In genomic region chr5:93348231-93348630, GRCh38 we compare ENCODE assay signal across 21 cellular contexts.
DNase-seq lines count a peak whose midpoint lies in the region; ATAC-seq, FAIRE-seq and TF ChIP-seq lines count a peak whose summit lies in the region.
"Had no signal": no experiment of that assay in that cellular context is flagged by ENCODE, and none has a peak within 500 bp of the region (broad histone marks: within the 10 kb centered on the region; RNA-seq: fewer than 3 reads in every experiment).

No MANE protein-coding gene starts in this region.

- H2BK15ac ChIP-seq in H1 (ENCODE audit: low read length), result no peak overlapping the region

- no peaks in the 10 kb centered on the region for H3K27me3 Mint-ChIP-seq in endothelial cell (ENCODE audit: unreplicated experiment)

- no peak for FAIRE-seq in H1 (lab: Jason Lieb, UNC)
- FAIRE-seq: D721Med, GM12891, K562 had no signal

- no peak overlapping the region for H3K14ac ChIP-seq in H1 (ENCODE audit: insufficient read length)

- no peak overlapping the region for H3K18ac ChIP-seq in H1 (ENCODE audit: extremely low read depth, low read length)

- CTCF ChIA-PET in H1 (lab: Charles Lee; ENCODE audit: partially characterized antibody), result no interaction called here

- no peak overlapping the region for H2BK5ac ChIP-seq in H1 (ENCODE audit: low read depth, low read length)

- H3K36me3 ChIP-seq in OCI-LY3 (replicated peaks; ENCODE audit: low read depth, low read length), result no peaks in the 10 kb centered on the region
- H3K36me3 ChIP-seq in H1 (ENCODE audit: control insufficient read depth in 2 of 4, insufficient read depth in 4 of 4, low read length in 3 of 4), result no peaks in the 10 kb centered on the region
- no peaks in the 10 kb centered on the region for H3K36me3 ChIP-seq in thyroid gland

- no peak for ATAC-seq in GM21825 (IDR thresholded peaks at IDR 0.05; ENCODE audit: unreplicated experiment)
- ATAC-seq: HCT116, K562 had no signal

- no peak for TF ChIP-seq CTCF in OCI-LY3 (IDR thresholded peaks at IDR 0.05; ENCODE audit: low read depth, low read length)
- no peak for TF ChIP-seq CTCF in H1 (IDR thresholded peaks at IDR 0.05; ENCODE audit: control extremely low read depth in 1 of 3, insufficient read depth in 1 of 3, low read depth in 1 of 3, low read length in 3 of 3)
- TF ChIP-seq CTCF in thyroid gland (IDR thresholded peaks at IDR 0.05), result no peak
- no peak for TF ChIP-seq CTCF in GM20000 (IDR thresholded peaks at IDR 0.05; ENCODE audit: extremely low read depth, missing control alignments)
- no peak for TF ChIP-seq CTCF in endothelial cell (IDR thresholded peaks at IDR 0.05; ENCODE audit: unreplicated experiment)

- H3K56ac ChIP-seq in H1 (replicated peaks; ENCODE audit: insufficient read length, low read depth, low read length), result no peak overlapping the region

- 93% methylated on average over 15 of the region's 15 CpGs; no CpG with 5 or more reads in 1 of the 2 experiments for WGBS in H1 (ENCODE audit: extremely low coverage in 1 of 2, insufficient coverage in 1 of 2, insufficient read length in 1 of 2, insufficient replicate concordance in 2 of 2, low coverage in 1 of 2, low lambda C conversion rate in 2 of 2, missing lambda C conversion rate in 1 of 2), 2 experiments
- 38 to 47% methylated on average over 12 to 15 of the region's 15 CpGs for WGBS in thyroid gland, 2 donors

- no peak overlapping the region for H3K4me3 Mint-ChIP-seq in endothelial cell (ENCODE audit: unreplicated experiment)

- no peaks in the 10 kb centered on the region for H3K23me2 ChIP-seq in H1 (ENCODE audit: low read depth, low read length)

- peak overlapping the region; percentile 76 for H3K4me3 ChIP-seq in OCI-LY3 (ENCODE audit: low read length)
- no peak overlapping the region for H3K4me3 ChIP-seq in H1 (ENCODE audit: extremely low read depth in 1 of 4, insufficient read depth in 2 of 4, low read depth in 3 of 4, low read length in 4 of 4)
- H3K4me3 ChIP-seq in thyroid gland (replicated peaks in 1 of 3), result no peak overlapping the region
- H3K4me3 ChIP-seq: K562 had no signal

- H3K27ac Mint-ChIP-seq in endothelial cell (ENCODE audit: unreplicated experiment), result no peak overlapping the region

- no peaks in the 10 kb centered on the region; the same call in 1 of the 2 replicates for H4K20me1 ChIP-seq in OCI-LY3 (ENCODE audit: insufficient read depth, low read length)
- H4K20me1 ChIP-seq in H1 (replicated peaks in 1 of 2; ENCODE audit: control insufficient read depth in 1 of 2, insufficient read depth in 2 of 2, low read length in 2 of 2), result no peaks in the 10 kb centered on the region

- no peak overlapping the region for H2BK20ac ChIP-seq in H1 (ENCODE audit: low read length)

- H3K27me3 ChIP-seq in OCI-LY3 (ENCODE audit: low read depth, low read length), result peaks cover 36% of the 10 kb centered on the region
- no peaks in the 10 kb centered on the region for H3K27me3 ChIP-seq in H1 (replicated peaks in 1 of 4; ENCODE audit: control insufficient read depth in 3 of 4, extremely low read depth in 1 of 4, insufficient read depth in 3 of 4, low read length in 3 of 4)
- no peaks in the 10 kb centered on the region for H3K27me3 ChIP-seq in thyroid gland

- no peak overlapping the region for H3K23ac ChIP-seq in H1 (ENCODE audit: insufficient read length)

- no peak for TF ChIP-seq RAD21 in H1 (IDR thresholded peaks at IDR 0.05 in 1 of 2, conservative IDR thresholded peaks at IDR 0.05 in 1 of 2; ENCODE audit: low read depth in 2 of 2, low read length in 2 of 2)

- H3K4ac ChIP-seq in H1 (replicated peaks; ENCODE audit: insufficient read length, low read depth, low read length), result no peak overlapping the region

- H4K8ac ChIP-seq in H1 (ENCODE audit: extremely low read depth, insufficient read depth, low read length), result no peak overlapping the region

- TF ChIP-seq EP300 in H1 (IDR thresholded peaks at IDR 0.05; ENCODE audit: borderline replicate concordance in 1 of 2, low read depth in 2 of 2, low read length in 2 of 2), result no peak

- no peaks in the 10 kb centered on the region for H3K36me3 Mint-ChIP-seq in endothelial cell (ENCODE audit: low read depth, unreplicated experiment)

- H3K79me2 ChIP-seq in OCI-LY3 (ENCODE audit: low read length) (no peaks in the 10 kb centered on the region), H1 (ENCODE audit: control insufficient read depth in 1 of 2, insufficient read depth in 2 of 2, low read length in 2 of 2) (no peaks in the 10 kb centered on the region)

- no peaks in the 10 kb centered on the region for H3K79me1 ChIP-seq in H1 (ENCODE audit: low read depth, low read length)

- no peak overlapping the region for H2BK12ac ChIP-seq in H1 (ENCODE audit: low read depth, low read length)

- peaks cover 35% of the 10 kb centered on the region for H3K4me1 ChIP-seq in OCI-LY3 (ENCODE audit: low read length)
- H3K4me1 ChIP-seq in H1 (replicated peaks in 1 of 4; ENCODE audit: control insufficient read depth in 3 of 4, insufficient read depth in 4 of 4, low read length in 3 of 4), result no peaks in the 10 kb centered on the region; a peak in 1 of 7 replicates
- peaks cover 21 to 63% of the 10 kb centered on the region in 2 donors for H3K4me1 ChIP-seq in thyroid gland

- no peaks in the 10 kb centered on the region for H3K9me3 Mint-ChIP-seq in endothelial cell (ENCODE audit: unreplicated experiment)

- no peak overlapping the region for H4K91ac ChIP-seq in H1 (replicated peaks; ENCODE audit: insufficient read length, low read length)

- H3K9me3 ChIP-seq in OCI-LY3 (ENCODE audit: insufficient read depth, low read length) (no peaks in the 10 kb centered on the region), H1 (ENCODE audit: insufficient read depth in 2 of 2, low read depth in 1 of 2, low read length in 1 of 2) (no peaks in the 10 kb centered on the region), thyroid gland (no peaks in the 10 kb centered on the region)
- H3K9me3 ChIP-seq: SK-N-SH had no signal

- no peak overlapping the region for H2BK120ac ChIP-seq in H1 (replicated peaks; ENCODE audit: low read depth, low read length)

- no peak for TF ChIP-seq POLR2A in H1 (IDR thresholded peaks at IDR 0.05; ENCODE audit: control extremely low read depth in 1 of 2, low read depth in 2 of 2, low read length in 2 of 2)
- TF ChIP-seq POLR2A in thyroid gland (IDR thresholded peaks at IDR 0.05), result no peak

- H4K5ac ChIP-seq in H1 (ENCODE audit: insufficient read length, low read depth, low read length), result no peak overlapping the region

- H2AFZ ChIP-seq in OCI-LY3 (ENCODE audit: low read depth, low read length) (peak overlapping the region; percentile 76; the same call in 1 of the 2 replicates), H1 (ENCODE audit: low read length) (0 out of 2 replicates have a peak overlapping the region, but pooled peaks have one; percentile 41)

- intact Hi-C loops in thyroid gland (cut with DNase I), result no loop called here

- H3K9ac ChIP-seq in OCI-LY3 (ENCODE audit: low read length) (peak overlapping the region; percentile 11; the same call in 1 of the 2 replicates), H1 (replicated peaks in 1 of 4; ENCODE audit: extremely low read depth in 1 of 4, low read depth in 3 of 4, low read length in 3 of 4) (no peak overlapping the region)
- H3K9ac ChIP-seq: SK-N-SH had no signal

- no peak for DNase-seq in H1 (ENCODE audit: low read depth in 1 of 2, low spot score in 2 of 2)
- DNase-seq in myocyte (ENCODE audit: low read depth), result peak; percentile 57
- DNase-seq in thyroid gland, result peak; percentile 95
- DNase-seq in GM20000 (ENCODE audit: low spot score), result no peak
- no peak for DNase-seq in endothelial cell (ENCODE audit: low spot score)
- DNase-seq: ACHN, AML-193, NCI-H1105 treated with DMSO at 0.1 percent for 48 hours, NCI-H1694, NCI-H2081 treated with DMSO at 0.1 percent for 48 hours, NCI-H748 treated with DMSO at 0.1 percent for 48 hours, OCI-M1, SHP77 treated with DMSO at 0.1 percent for 48 hours, SK-N-SH had no signal

- H3K4me2 ChIP-seq in OCI-LY3 (ENCODE audit: low read length) (peak overlapping the region; percentile 93), H1 (ENCODE audit: insufficient read depth in 1 of 2, low read depth in 2 of 2, low read length in 2 of 2) (no peak overlapping the region)
- H3K4me2 ChIP-seq: SK-N-SH had no signal

- H3K27ac ChIP-seq in OCI-LY3 (ENCODE audit: low read length) (no peak overlapping the region), H1 (ENCODE audit: low read depth, low read length) (no peak overlapping the region), thyroid gland (peak overlapping the region in 2 of 3 donors; percentile 55 to 60)
- H3K27ac ChIP-seq: C4-2B had no signal

- POLR2A ChIA-PET in H1 (lab: Charles Lee; ENCODE audit: partially characterized antibody), result no interaction called here

- H2AK5ac ChIP-seq in H1 (ENCODE audit: low read depth, low read length), result no peak overlapping the region

- no peaks in the 10 kb centered on the region for H3K4me1 Mint-ChIP-seq in endothelial cell (ENCODE audit: unreplicated experiment)

TF ChIP-seq in H1, 55 proteins besides CTCF, POLR2A, EP300 and RAD21:
- no peak for TF ChIP-seq ZNF274 (IDR thresholded peaks at IDR 0.05; ENCODE audit: borderline replicate concordance, extremely low read depth, low read length)
- no peak for TF ChIP-seq CREB1 (IDR thresholded peaks at IDR 0.05)
- TF ChIP-seq NRF1 (IDR thresholded peaks at IDR 0.05; ENCODE audit: low read depth, low read length), result no peak
- no peak for TF ChIP-seq E2F6 (IDR thresholded peaks at IDR 0.05)
- no peak for TF ChIP-seq SP4 (IDR thresholded peaks at IDR 0.05; ENCODE audit: low read length)
- no peak for TF ChIP-seq SAP30 (IDR thresholded peaks at IDR 0.05; ENCODE audit: insufficient read depth, insufficient replicate concordance, low read length)
- no peak for TF ChIP-seq TEAD4 (IDR thresholded peaks at IDR 0.05; ENCODE audit: low read depth, low read length)
- no peak for TF ChIP-seq KDM4A (IDR thresholded peaks at IDR 0.05; ENCODE audit: low read depth, low read length, severe bottlenecking)
- no peak for TF ChIP-seq KDM5A (IDR thresholded peaks at IDR 0.05; ENCODE audit: low read length)

Comparison
In these comparisons a context has a peak if more than half of its experiments do, and no peak if none do; other contexts are left out.
1. H3K27ac ChIP-seq: peak in thyroid gland (2 of 3); none in OCI-LY3 (single experiment) and H1 (single experiment).
2. DNase-seq: peak in myocyte (single experiment) and thyroid gland (2 of 2); none in H1 (0 of 2), GM20000 (single experiment) and endothelial cell (single experiment).